8 cellular contexts compared by ENCODE assay signal in the genomic region with DNA sequence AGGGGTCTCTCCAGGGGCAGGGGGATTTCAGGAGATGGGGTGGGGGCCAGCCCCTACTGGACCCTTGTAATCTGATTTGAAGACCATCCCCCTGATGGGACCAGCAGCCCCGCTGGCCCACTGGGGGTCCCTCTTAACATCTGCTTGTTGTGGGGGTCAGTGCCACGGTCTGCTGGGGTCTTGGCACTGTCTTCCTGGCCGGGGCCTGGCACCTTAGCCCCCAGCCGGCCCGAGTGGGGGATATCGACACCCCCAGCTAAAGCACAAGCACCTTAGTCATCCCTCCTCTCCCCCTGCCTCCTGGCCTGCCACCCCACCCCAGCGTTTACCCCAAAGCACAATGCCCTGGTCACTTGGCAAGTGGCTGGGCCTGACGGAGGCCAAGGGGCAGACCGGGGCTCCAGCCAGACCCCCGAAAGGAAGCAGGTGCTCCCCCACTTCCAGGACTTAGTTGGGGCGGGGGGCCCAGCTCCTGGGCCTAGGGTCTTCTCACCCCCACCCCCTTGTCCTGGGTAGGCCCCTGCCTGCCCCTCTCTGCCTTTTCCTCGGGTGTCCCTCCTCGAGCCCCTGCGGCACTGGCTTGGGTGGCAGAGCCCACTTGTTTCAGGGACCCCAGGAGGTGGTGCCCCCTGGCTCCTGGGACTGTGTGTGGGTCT. TPM values are rescaled to one million over a fixed set of nuclear protein-coding genes. Genes with fewer than 3 reads are reported as not detected.
DNase-seq lines count a peak whose midpoint lies in the region; ATAC-seq and TF ChIP-seq lines count a peak whose summit lies in the region.

No MANE protein-coding gene starts in this region.

- H3K4me1 ChIP-seq in ascending aorta (peaks cover 5 to 23% of the 10 kb centered on the region in 2 donors), mesodermal cell (ENCODE audit: control insufficient read depth, insufficient read depth, low read length, poor library complexity, severe bottlenecking) (no peaks in the 10 kb centered on the region), tibial artery (peaks cover 0 to 47% (median 28%) of the 10 kb centered on the region in 4 donors)

- H3K9me3 ChIP-seq in ascending aorta (no peaks in the 10 kb centered on the region), mesodermal cell (ENCODE audit: control insufficient read depth, low read length) (no peaks in the 10 kb centered on the region), tibial artery (no peaks in the 10 kb centered on the region)

- TF ChIP-seq CTCF in ascending aorta (IDR thresholded peaks at IDR 0.05) (no peak), tibial artery (IDR thresholded peaks at IDR 0.05) (no peak), GM10266 (IDR thresholded peaks at IDR 0.05; ENCODE audit: control insufficient read depth, insufficient read depth, low read depth, missing control alignments) (no peak)

- intact Hi-C loops in ascending aorta (cut with DNase I) (no loop called here), tibial artery (cut with DNase I; ENCODE audit: low total_unique reads) (no loop called here)

- peak; percentile 36 for DNase-seq in activated CD4-positive, CD25-positive, alpha-beta regulatory T cell treated with anti-CD3 and anti-CD28 coated beads, Interleukin-2, amount 50 U/mL, for 72 hours
- no peak for DNase-seq in activated CD4-positive, CD25-positive, alpha-beta regulatory T cell (lab: John Stamatoyannopoulos, UW)
- DNase-seq in ascending aorta (ENCODE audit: low spot score in 2 of 2) (no peak), tibial artery (peak in 1 of 2 donors; percentile 66), GM10266 (ENCODE audit: extremely low spot score) (no peak), NCI-H128 (lab: John Stamatoyannopoulos, UW; ENCODE audit: unreplicated experiment) (no peak)

- H3K36me3 ChIP-seq in ascending aorta, result peaks cover 0 to 7% of the 10 kb centered on the region in 2 donors
- H3K36me3 ChIP-seq in mesodermal cell (ENCODE audit: control insufficient read depth, insufficient read depth, low read length), result peaks cover 19% of the 10 kb centered on the region
- H3K36me3 ChIP-seq in tibial artery, result peaks cover 3 to 12% (median 8%) of the 10 kb centered on the region in 3 donors

- H3K27me3 ChIP-seq in ascending aorta (no peaks in the 10 kb centered on the region), tibial artery (no peaks in the 10 kb centered on the region)

- no peak for ATAC-seq in HG03196 (IDR thresholded peaks at IDR 0.05; ENCODE audit: unreplicated experiment)

- H3K27ac ChIP-seq in ascending aorta, result peak overlapping the region; percentile 99
- no peak overlapping the region for H3K27ac ChIP-seq in mesodermal cell (ENCODE audit: low read depth, low read length, severe bottlenecking)
- H3K27ac ChIP-seq in tibial artery, result peak overlapping the region; percentile 98

- peak overlapping the region; percentile 83 to 95 for H3K4me3 ChIP-seq in ascending aorta
- peak overlapping the region; percentile 95 for H3K4me3 ChIP-seq in mesodermal cell (ENCODE audit: extremely low read depth, insufficient read depth, low read length, poor library complexity, severe bottlenecking)
- peak overlapping the region; percentile 74 to 95 for H3K4me3 ChIP-seq in tibial artery

- 84 to 92% methylated on average over 4 of the region's 14 CpGs for WGBS in mesodermal cell (ENCODE audit: insufficient coverage in 2 of 2), 2 experiments

RNA-seq across cellular contexts. Expression of a gene that starts 1.4 kb away (rescaled TPM):
- 14.2 TPM for total RNA-seq in ascending aorta
- polyA plus RNA-seq in mesodermal cell (2013, experiment 1 of 2), result 20.7 TPM
- 19.2 TPM for polyA plus RNA-seq in mesodermal cell (2013, experiment 2 of 2)

RNA-seq across cellular contexts. Expression of a gene that starts 24.1 kb away (rescaled TPM):
- 47.5 TPM for total RNA-seq in ascending aorta
- polyA plus RNA-seq in mesodermal cell (2013, experiment 1 of 2), result 104 TPM
- 113 TPM for polyA plus RNA-seq in mesodermal cell (2013, experiment 2 of 2)

RNA-seq across cellular contexts. Expression of a gene that starts 24.4 kb away (rescaled TPM):
- 58.5 TPM for total RNA-seq in ascending aorta
- polyA plus RNA-seq in mesodermal cell (2013, experiment 1 of 2), result 22.3 TPM
- 20.7 TPM for polyA plus RNA-seq in mesodermal cell (2013, experiment 2 of 2)

RNA-seq across cellular contexts. Expression of a gene that starts 49.0 kb away (rescaled TPM):
- not detected for total RNA-seq in ascending aorta
- 1.7 TPM for polyA plus RNA-seq in mesodermal cell (2013, experiment 1 of 2)
- polyA plus RNA-seq in mesodermal cell (2013, experiment 2 of 2), result not detected
